In the genomic region with DNA sequence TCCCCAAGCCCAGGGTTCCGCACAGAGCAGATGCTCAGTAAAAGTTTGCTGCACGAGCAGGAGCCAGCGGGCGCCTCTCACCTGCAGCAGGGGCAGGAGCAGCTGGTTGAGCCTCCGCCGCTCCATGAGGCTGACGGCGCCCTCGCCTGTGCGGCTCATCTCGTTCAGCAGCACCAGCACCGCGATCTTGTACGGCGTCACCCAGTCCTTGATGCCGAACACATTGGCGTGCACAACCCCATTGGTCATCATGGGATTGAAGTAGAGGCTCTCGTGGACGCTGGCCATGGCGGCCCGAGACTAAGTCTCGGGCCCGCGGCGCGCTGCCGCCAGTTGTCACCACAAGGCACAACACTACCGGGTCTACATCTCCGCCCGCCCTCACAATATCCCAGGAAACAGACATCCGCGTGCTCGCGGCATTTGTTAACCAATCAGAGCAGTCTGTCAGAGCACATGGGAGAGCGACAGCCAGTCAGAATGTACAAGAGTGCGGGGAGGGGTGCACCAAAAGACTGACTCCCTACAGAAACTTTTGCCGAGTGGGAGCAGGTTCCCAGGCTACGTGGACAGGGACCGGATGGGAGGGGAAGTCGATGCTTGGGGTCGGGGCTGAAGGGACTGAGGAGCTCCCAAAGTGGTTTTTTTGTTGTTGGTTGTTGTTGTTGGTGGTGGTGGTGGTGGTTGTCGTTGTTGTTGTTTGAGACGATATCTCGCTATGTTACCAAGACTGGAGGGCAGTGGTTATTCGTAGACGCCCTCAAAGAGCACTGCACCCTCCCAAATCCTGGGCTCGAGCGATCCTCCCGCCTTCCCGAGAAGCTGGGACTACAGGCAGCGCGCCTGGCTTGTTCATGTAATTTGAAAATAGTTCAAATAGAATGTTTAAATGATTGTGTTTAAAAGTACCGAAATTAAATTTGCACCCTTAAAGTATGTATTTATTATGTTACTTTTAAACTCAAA, we compare ENCODE assay signal across 8 cellular contexts. TPM values are rescaled to one million over a fixed set of nuclear protein-coding genes. Genes with fewer than 3 reads are reported as not detected.
A peak's percentile ranks its signal among the peaks of the same experiment; 100 is the strongest.
DNase-seq lines count a peak whose midpoint lies in the region; ATAC-seq and TF ChIP-seq lines count a peak whose summit lies in the region.

TSS of gene ANAPC5 (minus strand) at position 359 of the 966 bp plus-strand sequence. CDS start at position 288, 71 bp downstream.

- H3K4me3 ChIP-seq in Panc1 (ENCODE audit: low read depth in 2 of 2, low read length in 2 of 2) (peak within 1 kb of the TSS; percentile 86 to 100), esophagus (ENCODE audit: low read depth in 1 of 2, low read length in 2 of 2) (peak within 1 kb of the TSS; percentile 89 to 92), mucosa of stomach (ENCODE audit: low read length) (peak within 1 kb of the TSS; percentile 88)

- H3K36me3 ChIP-seq in Panc1 (ENCODE audit: control insufficient read depth, insufficient read depth, low read length) (no peaks in the 10 kb centered on the region; the same call in 1 of the 2 replicates), esophagus (ENCODE audit: control insufficient read depth in 2 of 2, insufficient read depth in 2 of 2, low read length in 1 of 2) (no peaks in the 10 kb centered on the region), mucosa of stomach (ENCODE audit: control insufficient read depth, insufficient read depth, low read length) (no peaks in the 10 kb centered on the region)

- in situ Hi-C loops in Panc1 (cut with HindIII; ENCODE audit: low pct_unique_long_range_greater_than_20kb, low sequenced_read_pairs): no loop called here

- H3K27me3 ChIP-seq in Panc1 (ENCODE audit: control insufficient read depth, insufficient read depth, low read length): no peaks in the 10 kb centered on the region
- H3K27me3 ChIP-seq in esophagus (ENCODE audit: control insufficient read depth in 1 of 2, insufficient read depth in 2 of 2, low read length in 2 of 2): no peaks in the 10 kb centered on the region
- no peaks in the 10 kb centered on the region for H3K27me3 ChIP-seq in mucosa of stomach (ENCODE audit: control insufficient read depth, insufficient read depth, low read length)

- H3K4me1 Mint-ChIP-seq in activated T-cell treated with anti-CD3 and anti-CD28 coated beads, Interleukin-2, amount 50 U/mL, for 4 hours (ENCODE audit: low read depth): peaks cover 29% of the 10 kb centered on the region

- WGBS in esophagus, 2 donors: 0 to 1% methylated on average over 53 of the region's 53 CpGs

- no peak for TF ChIP-seq CTCF in Panc1 (IDR thresholded peaks at IDR 0.05)

- H3K27ac ChIP-seq in Panc1 (ENCODE audit: low read length) (peak within 1 kb of the TSS; percentile 89), esophagus (ENCODE audit: low read depth in 2 of 2, low read length in 1 of 2) (peak within 1 kb of the TSS; percentile 91)

- H3K4me1 ChIP-seq in Panc1 (ENCODE audit: control insufficient read depth, insufficient read depth, low read length) (peaks cover 3% of the 10 kb centered on the region; the same call in 1 of the 2 replicates), esophagus (ENCODE audit: control insufficient read depth in 2 of 2, insufficient read depth in 2 of 2, low read length in 1 of 2) (no peaks in the 10 kb centered on the region), mucosa of stomach (ENCODE audit: control insufficient read depth, insufficient read depth, low read length) (peaks cover 5% of the 10 kb centered on the region)

- no TSS peak for BruUV-seq in Panc1 (replicated peaks; lab: Mats Ljungman, UMichigan)

- H3K9me3 Mint-ChIP-seq in activated T-cell treated with anti-CD3 and anti-CD28 coated beads, Interleukin-2, amount 50 U/mL, for 4 hours: no peaks in the 10 kb centered on the region

- peak within 1 kb of the TSS; percentile 94 for H3K4me3 Mint-ChIP-seq in activated T-cell treated with anti-CD3 and anti-CD28 coated beads, Interleukin-2, amount 50 U/mL, for 4 hours

- ATAC-seq in GM21723 (IDR thresholded peaks at IDR 0.05; ENCODE audit: unreplicated experiment) (peak; percentile 98), Panc1 (peak; percentile 99)
- ATAC-seq in activated T-cell treated with anti-CD3 and anti-CD28 coated beads, Interleukin-2, amount 50 U/mL, for 4 hours: peak; percentile 98 to 99

- POLR2A ChIA-PET in Panc1 (lab: Charles Lee): interaction anchor here (0.6 to 1.7 kb wide), 4 partner anchors 26 to 201 kb away, joined by 3 to 7 read pairs (median 3); no protein-coding TSS in a partner anchor

- CTCF ChIA-PET in Panc1 (lab: Charles Lee): interaction anchor here (0.6 kb wide), 1 partner anchor 272 kb away, joined by 5 read pairs; no protein-coding TSS in a partner anchor

- DNase-seq in DMS53 treated with DMSO at 0.1 percent for 48 hours (lab: John Stamatoyannopoulos, UW; ENCODE audit: unreplicated experiment) (peak; percentile 98), KG1 (lab: John Stamatoyannopoulos, UW) (peak; percentile 95), Panc1 (ENCODE audit: low read depth, low spot score) (peak; percentile 89)
- DNase-seq in activated T-cell treated with anti-CD3 and anti-CD28 coated beads, Interleukin-2, amount 50 U/mL, for 4 hours: peak; percentile 85
- DNase-seq in stimulated activated CD8-positive, alpha-beta memory T cell treated with anti-CD3 and anti-CD28 coated beads, Interleukin-7, amount 100 ng/mL, for 1 hour (ENCODE audit: low read depth in 2 of 2): peak; percentile 74 to 75

- intact Hi-C loops in Panc1 (cut with micrococcal nuclease; ENCODE audit: unreplicated experiment): loop anchor here (5.0 kb wide), 1 partner anchor 45 kb away; no protein-coding TSS in a partner anchor

- H3K9me3 ChIP-seq in Panc1 (ENCODE audit: control insufficient read depth, insufficient read depth, low read depth, low read length): no peaks in the 10 kb centered on the region
- no peaks in the 10 kb centered on the region for H3K9me3 ChIP-seq in esophagus (ENCODE audit: control insufficient read depth in 2 of 2, insufficient read depth in 1 of 2, low read depth in 1 of 2, low read length in 1 of 2)
- H3K9me3 ChIP-seq in mucosa of stomach (ENCODE audit: control insufficient read depth, low read length): no peaks in the 10 kb centered on the region

- no peaks in the 10 kb centered on the region for H3K27me3 Mint-ChIP-seq in activated T-cell treated with anti-CD3 and anti-CD28 coated beads, Interleukin-2, amount 50 U/mL, for 4 hours (ENCODE audit: low read depth)

- peaks cover 9% of the 10 kb centered on the region for H3K36me3 Mint-ChIP-seq in activated T-cell treated with anti-CD3 and anti-CD28 coated beads, Interleukin-2, amount 50 U/mL, for 4 hours (ENCODE audit: insufficient read depth)

- peak within 1 kb of the TSS; percentile 92 for H3K9ac ChIP-seq in mucosa of stomach (ENCODE audit: low read length)

RNA-seq across cellular contexts. Expression of gene ANAPC5, which starts in this region (rescaled TPM):
- 101 TPM for total RNA-seq in Panc1 (2021; ENCODE audit: unreplicated experiment)
- 99.2 TPM for polyA plus RNA-seq in Panc1 (2012; ENCODE audit: insufficient read length)
- total RNA-seq in activated T-cell treated with anti-CD3 and anti-CD28 coated beads, Interleukin-2, amount 50 U/mL, for 4 hours: 100 to 1,000 TPM; 136 to 152 (median 137) TPM
- polyA plus RNA-seq in esophagus: 10 to 100 TPM; 65.4 to 71.1 TPM

Comparison
In these comparisons a context has a peak if more than half of its experiments do, and no peak if none do; other contexts are left out.
1. Peak in every context shown above with its lines: DNase-seq, ATAC-seq, H3K4me3 ChIP-seq and H3K27ac ChIP-seq.